In genomic region chr9:13939129-13939528, GRCh38 we compare ENCODE assay signal across 11 cellular contexts.
DNase-seq lines count a peak whose midpoint lies in the region; FAIRE-seq and TF ChIP-seq lines count a peak whose summit lies in the region.
"Had no signal": no experiment of that assay in that cellular context is flagged by ENCODE, and none has a peak within 500 bp of the region (broad histone marks: within the 10 kb centered on the region; RNA-seq: fewer than 3 reads in every experiment).

No MANE protein-coding gene starts in this region.

- H3K18ac ChIP-seq in H1 (ENCODE audit: extremely low read depth, low read length) (no peak overlapping the region), mesenchymal stem cell (ENCODE audit: low read depth in 1 of 2, low read length in 2 of 2) (no peak overlapping the region)

- POLR2A ChIA-PET in H1 (lab: Charles Lee; ENCODE audit: partially characterized antibody), result no interaction called here

- no peak overlapping the region for H3K27ac ChIP-seq in H1 (ENCODE audit: low read depth, low read length)
- no peak overlapping the region for H3K27ac ChIP-seq in mesenchymal stem cell (ENCODE audit: low read length, poor library complexity, severe bottlenecking)
- H3K27ac ChIP-seq in small intestine (ENCODE audit: low read depth in 1 of 2, low read length in 1 of 2), result no peak overlapping the region
- peak overlapping the region in 3 of 8 donors; percentile 16 to 43 (median 41) for H3K27ac ChIP-seq in spleen
- no peak overlapping the region for H3K27ac ChIP-seq in ovary
- H3K27ac ChIP-seq: C4-2B had no signal

- H3K36me3 ChIP-seq in H1 (ENCODE audit: control insufficient read depth in 2 of 4, insufficient read depth in 4 of 4, low read length in 3 of 4) (no peaks in the 10 kb centered on the region), mesenchymal stem cell (ENCODE audit: control insufficient read depth in 1 of 2, insufficient read depth in 2 of 2, low read depth in 1 of 2, low read length in 2 of 2) (no peaks in the 10 kb centered on the region), small intestine (ENCODE audit: control insufficient read depth in 2 of 2, insufficient read depth in 2 of 2, low read length in 2 of 2) (no peaks in the 10 kb centered on the region), spleen (no peaks in the 10 kb centered on the region), ovary (no peaks in the 10 kb centered on the region)

- H3K4me3 ChIP-seq in H1 (ENCODE audit: extremely low read depth in 1 of 4, insufficient read depth in 2 of 4, low read depth in 3 of 4, low read length in 4 of 4), result no peak overlapping the region
- H3K4me3 ChIP-seq in mesenchymal stem cell (ENCODE audit: insufficient read depth in 1 of 2, low read depth in 1 of 2, low read length in 2 of 2), result peak overlapping the region in 1 of 2 experiments; percentile 54
- H3K4me3 ChIP-seq in small intestine (ENCODE audit: low read depth in 1 of 2, low read length in 2 of 2), result no peak overlapping the region
- no peak overlapping the region for H3K4me3 ChIP-seq in spleen
- H3K4me3 ChIP-seq in ovary, result no peak overlapping the region

- no peaks in the 10 kb centered on the region for H3K9me3 ChIP-seq in H1 (ENCODE audit: insufficient read depth in 2 of 2, low read depth in 1 of 2, low read length in 1 of 2)
- no peaks in the 10 kb centered on the region for H3K9me3 ChIP-seq in mesenchymal stem cell (ENCODE audit: control insufficient read depth, low read length)
- no peaks in the 10 kb centered on the region for H3K9me3 ChIP-seq in small intestine (ENCODE audit: control insufficient read depth, low read depth)
- H3K9me3 ChIP-seq in spleen, result no peaks in the 10 kb centered on the region
- H3K9me3 ChIP-seq in ovary, result no peaks in the 10 kb centered on the region

- H3K23me2 ChIP-seq in H1 (ENCODE audit: low read depth, low read length), result no peaks in the 10 kb centered on the region

- H2BK120ac ChIP-seq in H1 (replicated peaks; ENCODE audit: low read depth, low read length) (no peak overlapping the region), mesenchymal stem cell (ENCODE audit: low read depth, low read length) (no peak overlapping the region)

- CTCF ChIA-PET in H1 (lab: Charles Lee; ENCODE audit: partially characterized antibody), result interaction anchor here (0.6 kb wide), 2 partner anchors 185 to 1244 kb away, joined by 3 to 4 read pairs; no protein-coding TSS in a partner anchor

- H4K8ac ChIP-seq in H1 (ENCODE audit: extremely low read depth, insufficient read depth, low read length), result no peak overlapping the region
- no peak overlapping the region for H4K8ac ChIP-seq in mesenchymal stem cell (ENCODE audit: low read length)

- 91% methylated on average over 1 of the region's 1 CpG; no CpG with 5 or more reads in 1 of the 2 experiments for WGBS in H1 (ENCODE audit: extremely low coverage in 1 of 2, insufficient coverage in 1 of 2, insufficient read length in 1 of 2, insufficient replicate concordance in 2 of 2, low coverage in 1 of 2, low lambda C conversion rate in 2 of 2, missing lambda C conversion rate in 1 of 2), 2 experiments
- 67% methylated on average over 1 of the region's 1 CpG for WGBS in mesenchymal stem cell
- WGBS in small intestine, 3 donors, result 45 to 48% (median 48%) methylated on average over 1 of the region's 1 CpG
- 48 to 71% (median 57%) methylated on average over 1 of the region's 1 CpG for WGBS in spleen, 5 donors
- 0 to 13% (median 3%) methylated on average over 1 of the region's 1 CpG for WGBS in ovary, 3 donors

- H4K5ac ChIP-seq in H1 (ENCODE audit: insufficient read length, low read depth, low read length), result no peak overlapping the region

- TF ChIP-seq POLR2A in H1 (IDR thresholded peaks at IDR 0.05; ENCODE audit: control extremely low read depth in 1 of 2, low read depth in 2 of 2, low read length in 2 of 2) (no peak), spleen (IDR thresholded peaks at IDR 0.05) (no peak), ovary (IDR thresholded peaks at IDR 0.05) (no peak)

- no peak for FAIRE-seq in H1 (lab: Jason Lieb, UNC)
- no peak for FAIRE-seq in small intestine (lab: Jason Lieb, UNC)

- intact Hi-C loops in spleen (cut with DNase I; ENCODE audit: low total_unique reads) (no loop called here), ovary (cut with DNase I) (no loop called here)

- H3K4me1 ChIP-seq in H1 (replicated peaks in 1 of 4; ENCODE audit: control insufficient read depth in 3 of 4, insufficient read depth in 4 of 4, low read length in 3 of 4) (peaks cover 0 to 9% (median 2%) of the 10 kb centered on the region in 4 experiments; a peak in 3 of 7 replicates), mesenchymal stem cell (ENCODE audit: control insufficient read depth, insufficient read depth, low read depth, low read length) (no peaks in the 10 kb centered on the region), small intestine (ENCODE audit: control insufficient read depth in 2 of 2, insufficient read depth in 1 of 2, low read depth in 1 of 2, low read length in 1 of 2) (no peaks in the 10 kb centered on the region), spleen (peaks cover 0 to 16% (median 0%) of the 10 kb centered on the region in 6 donors), ovary (ENCODE audit: insufficient read depth) (peaks cover 9% of the 10 kb centered on the region)

- TF ChIP-seq EP300 in H1 (IDR thresholded peaks at IDR 0.05; ENCODE audit: borderline replicate concordance in 1 of 2, low read depth in 2 of 2, low read length in 2 of 2) (no peak), ovary (IDR thresholded peaks at IDR 0.05) (no peak)

- H3K23ac ChIP-seq in H1 (ENCODE audit: insufficient read length), result no peak overlapping the region
- no peak overlapping the region for H3K23ac ChIP-seq in mesenchymal stem cell (ENCODE audit: low read length in 2 of 2)

- no peaks in the 10 kb centered on the region for H3K79me2 ChIP-seq in H1 (ENCODE audit: control insufficient read depth in 1 of 2, insufficient read depth in 2 of 2, low read length in 2 of 2)

- TF ChIP-seq CTCF in H1 (IDR thresholded peaks at IDR 0.05; ENCODE audit: control extremely low read depth in 1 of 3, insufficient read depth in 1 of 3, low read depth in 1 of 3, low read length in 3 of 3) (no peak), spleen (IDR thresholded peaks at IDR 0.05 in 8 of 11, conservative IDR thresholded peaks at IDR 0.05 in 3 of 11) (no peak), ovary (IDR thresholded peaks at IDR 0.05) (no peak)

- H3K27me3 ChIP-seq in H1 (replicated peaks in 1 of 4; ENCODE audit: control insufficient read depth in 3 of 4, extremely low read depth in 1 of 4, insufficient read depth in 3 of 4, low read length in 3 of 4) (no peaks in the 10 kb centered on the region), mesenchymal stem cell (ENCODE audit: control insufficient read depth in 1 of 2, insufficient read depth in 1 of 2, low read length in 2 of 2) (no peaks in the 10 kb centered on the region), small intestine (ENCODE audit: control insufficient read depth in 2 of 2, insufficient read depth in 2 of 2, low read length in 2 of 2) (no peaks in the 10 kb centered on the region), spleen (replicated peaks in 1 of 7) (no peaks in the 10 kb centered on the region), ovary (no peaks in the 10 kb centered on the region)

- H3K9ac ChIP-seq in H1 (replicated peaks in 1 of 4; ENCODE audit: extremely low read depth in 1 of 4, low read depth in 3 of 4, low read length in 3 of 4), result no peak overlapping the region
- H3K9ac ChIP-seq in mesenchymal stem cell (ENCODE audit: low read length), result peak overlapping the region; percentile 71

- TF ChIP-seq RAD21 in H1 (IDR thresholded peaks at IDR 0.05 in 1 of 2, conservative IDR thresholded peaks at IDR 0.05 in 1 of 2; ENCODE audit: low read depth in 2 of 2, low read length in 2 of 2), result no peak

- no peak overlapping the region for H2BK12ac ChIP-seq in H1 (ENCODE audit: low read depth, low read length)
- no peak overlapping the region for H2BK12ac ChIP-seq in mesenchymal stem cell (ENCODE audit: low read length in 2 of 2)

- no peak overlapping the region for H2BK15ac ChIP-seq in H1 (ENCODE audit: low read length)
- no peak overlapping the region for H2BK15ac ChIP-seq in mesenchymal stem cell (ENCODE audit: low read depth, poor library complexity, severe bottlenecking)

- H2BK5ac ChIP-seq in H1 (ENCODE audit: low read depth, low read length), result no peak overlapping the region
- no peak overlapping the region for H2BK5ac ChIP-seq in mesenchymal stem cell (ENCODE audit: low read depth, low read length, poor library complexity, severe bottlenecking)

- no peak overlapping the region for H3K56ac ChIP-seq in H1 (replicated peaks; ENCODE audit: insufficient read length, low read depth, low read length)

- H3K14ac ChIP-seq in H1 (ENCODE audit: insufficient read length), result no peak overlapping the region
- H3K14ac ChIP-seq in mesenchymal stem cell (ENCODE audit: low read length in 2 of 2), result no peak overlapping the region

- no peaks in the 10 kb centered on the region for H4K20me1 ChIP-seq in H1 (replicated peaks in 1 of 2; ENCODE audit: control insufficient read depth in 1 of 2, insufficient read depth in 2 of 2, low read length in 2 of 2)

- H2AK5ac ChIP-seq in H1 (ENCODE audit: low read depth, low read length) (no peak overlapping the region), mesenchymal stem cell (ENCODE audit: low read length, severe bottlenecking) (no peak overlapping the region)

- DNase-seq in AG08396 (ENCODE audit: low spot score), result peak; percentile 17
- peak; percentile 4 for DNase-seq in NCI-H1048 (lab: John Stamatoyannopoulos, UW)
- DNase-seq in H1 (ENCODE audit: low read depth in 1 of 2, low spot score in 2 of 2), result no peak
- peak; percentile 65 for DNase-seq in mesenchymal stem cell
- DNase-seq in small intestine, result no peak
- DNase-seq in anterior cingulate cortex (lab: John Stamatoyannopoulos, UW), result no peak
- no peak for DNase-seq in spleen
- no peak for DNase-seq in ovary
- DNase-seq: KG1, NCI-H526 treated with DMSO at 0.1 percent for 48 hours had no signal

- H3K79me1 ChIP-seq in H1 (ENCODE audit: low read depth, low read length) (no peaks in the 10 kb centered on the region), mesenchymal stem cell (replicated peaks; ENCODE audit: low read length, poor library complexity, severe bottlenecking) (no peaks in the 10 kb centered on the region)

- no peak overlapping the region for H3K4me2 ChIP-seq in H1 (ENCODE audit: insufficient read depth in 1 of 2, low read depth in 2 of 2, low read length in 2 of 2)
- no peak overlapping the region for H3K4me2 ChIP-seq in mesenchymal stem cell (ENCODE audit: low read length, poor library complexity, severe bottlenecking)

- H2AFZ ChIP-seq in H1 (ENCODE audit: low read length) (peak overlapping the region; percentile 85; the same call in 1 of the 2 replicates), mesenchymal stem cell (ENCODE audit: low read depth, low read length) (no peak overlapping the region)

- H3K4ac ChIP-seq in H1 (replicated peaks; ENCODE audit: insufficient read length, low read depth, low read length), result no peak overlapping the region
- no peak overlapping the region for H3K4ac ChIP-seq in mesenchymal stem cell (ENCODE audit: low read depth in 1 of 2, low read length in 2 of 2)

- H4K91ac ChIP-seq in H1 (replicated peaks; ENCODE audit: insufficient read length, low read length), result no peak overlapping the region
- H4K91ac ChIP-seq in mesenchymal stem cell (ENCODE audit: low read length), result no peak overlapping the region

- no peak overlapping the region for H2BK20ac ChIP-seq in H1 (ENCODE audit: low read length)

TF ChIP-seq in H1, 55 proteins besides CTCF, POLR2A, EP300 and RAD21 (continues in another document):
- no peak for TF ChIP-seq ASH2L (IDR thresholded peaks at IDR 0.05; ENCODE audit: low read length)
- TF ChIP-seq SP2 (IDR thresholded peaks at IDR 0.05; ENCODE audit: low read length), result no peak

Comparison
In these comparisons a context has a peak if more than half of its experiments do, and no peak if none do; other contexts are left out.
1. DNase-seq: peak in AG08396 (single experiment), NCI-H1048 (single experiment) and mesenchymal stem cell (single experiment); none in H1 (0 of 2), small intestine (single experiment), anterior cingulate cortex (0 of 58), spleen (single experiment) and ovary (0 of 5).